In genomic region chr2:176001903-176002683, GRCh38 we compare ENCODE assay signal across 8 cellular contexts. TPM values are rescaled to one million over a fixed set of nuclear protein-coding genes. Genes with fewer than 3 reads are reported as not detected.
DNase-seq lines count a peak whose midpoint lies in the region; ATAC-seq and TF ChIP-seq lines count a peak whose summit lies in the region.

A gene with protein sequence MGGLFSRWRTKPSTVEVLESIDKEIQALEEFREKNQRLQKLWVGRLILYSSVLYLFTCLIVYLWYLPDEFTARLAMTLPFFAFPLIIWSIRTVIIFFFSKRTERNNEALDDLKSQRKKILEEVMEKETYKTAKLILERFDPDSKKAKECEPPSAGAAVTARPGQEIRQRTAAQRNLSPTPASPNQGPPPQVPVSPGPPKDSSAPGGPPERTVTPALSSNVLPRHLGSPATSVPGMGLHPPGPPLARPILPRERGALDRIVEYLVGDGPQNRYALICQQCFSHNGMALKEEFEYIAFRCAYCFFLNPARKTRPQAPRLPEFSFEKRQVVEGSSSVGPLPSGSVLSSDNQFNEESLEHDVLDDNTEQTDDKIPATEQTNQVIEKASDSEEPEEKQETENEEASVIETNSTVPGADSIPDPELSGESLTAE (minus strand): TSS chr2:176002267. CDS start chr2:175995584, 6,683 bp downstream.

- H3K27me3 Mint-ChIP-seq in activated T-helper 17 cell treated with anti-CD3 and anti-CD28 coated beads, Interleukin-2, amount 50 U/mL, for 72 hours, result no peaks in the 10 kb centered on the region
- H3K27me3 Mint-ChIP-seq in natural killer cell treated with Interleukin-12 subunit alpha and Interleukin-12 subunit beta and Interleukin-15 and Interleukin-18, amount 100 ng/mL, for 72 hours, result peaks cover 7 to 20% of the 10 kb centered on the region in 2 donors

- peak within 1 kb of the TSS; percentile 99 for H3K4me3 Mint-ChIP-seq in activated T-helper 17 cell treated with anti-CD3 and anti-CD28 coated beads, Interleukin-2, amount 50 U/mL, for 72 hours
- H3K4me3 Mint-ChIP-seq in natural killer cell treated with Interleukin-12 subunit alpha and Interleukin-12 subunit beta and Interleukin-15 and Interleukin-18, amount 100 ng/mL, for 72 hours, result peak within 1 kb of the TSS; percentile 95

- peak within 1 kb of the TSS; percentile 84 for H3K27ac ChIP-seq in RWPE1

- peak; percentile 95 for ATAC-seq in activated T-helper 17 cell treated with anti-CD3 and anti-CD28 coated beads, Interleukin-2, amount 50 U/mL, for 72 hours (replicated peaks)
- ATAC-seq in natural killer cell treated with Interleukin-12 subunit alpha and Interleukin-12 subunit beta and Interleukin-15 and Interleukin-18, amount 100 ng/mL, for 72 hours, result peak; percentile 97 to 98
- peak; percentile 93 for ATAC-seq in stimulated activated naive CD8-positive, alpha-beta T cell treated with anti-CD3 and anti-CD28 coated beads, Interleukin-15, Interleukin-2, amounts not matched to agents 100 U/mL and 50 U/mL, for 24 hours

- no peaks in the 10 kb centered on the region for H3K36me3 Mint-ChIP-seq in activated T-helper 17 cell treated with anti-CD3 and anti-CD28 coated beads, Interleukin-2, amount 50 U/mL, for 72 hours (ENCODE audit: low read depth)
- H3K36me3 Mint-ChIP-seq in natural killer cell treated with Interleukin-12 subunit alpha and Interleukin-12 subunit beta and Interleukin-15 and Interleukin-18, amount 100 ng/mL, for 72 hours, result no peaks in the 10 kb centered on the region

- TF ChIP-seq CTCF in LNCaP clone FGC (IDR thresholded peaks at IDR 0.05; ENCODE audit: control insufficient read depth, extremely low read depth, insufficient read depth), result no peak
- TF ChIP-seq CTCF in RWPE1 (conservative IDR thresholded peaks at IDR 0.05; ENCODE audit: low read depth), result no peak
- no peak for TF ChIP-seq CTCF in fibroblast of mammary gland (conservative IDR thresholded peaks at IDR 0.05; ENCODE audit: control insufficient read depth, insufficient read depth, low read depth, low read length)

- H3K4me3 ChIP-seq in LNCaP clone FGC (ENCODE audit: low read depth, low read length) (peak within 1 kb of the TSS; percentile 76), fibroblast of mammary gland (ENCODE audit: control insufficient read depth, low read depth, low read length) (peak within 1 kb of the TSS; percentile 89)

- POLR2A ChIA-PET in RWPE1 (lab: Yijun Ruan, JAX; ENCODE audit: low non-redundant PET), result no interaction called here

- DNase-seq in Daoy (ENCODE audit: low read depth) (peak; percentile 94), GOT3 (lab: John Stamatoyannopoulos, UW) (peak; percentile 66), LNCaP clone FGC (ENCODE audit: low read depth) (peak; percentile 56), RWPE1 (ENCODE audit: low spot score) (peak; percentile 95), fibroblast of mammary gland (ENCODE audit: low read depth) (peak; percentile 83)
- peak; percentile 92 for DNase-seq in natural killer cell treated with Interleukin-12 subunit alpha and Interleukin-12 subunit beta and Interleukin-15 and Interleukin-18, amount 100 ng/mL, for 72 hours (ENCODE audit: low spot score)
- DNase-seq in stimulated activated naive CD8-positive, alpha-beta T cell treated with anti-CD3 and anti-CD28 coated beads, Interleukin-15, Interleukin-2, amounts not matched to agents 100 U/mL and 50 U/mL, for 24 hours, result peak; percentile 92

- H3K4me1 Mint-ChIP-seq in activated T-helper 17 cell treated with anti-CD3 and anti-CD28 coated beads, Interleukin-2, amount 50 U/mL, for 72 hours, result no peaks in the 10 kb centered on the region
- peaks cover 17 to 19% of the 10 kb centered on the region in 2 donors for H3K4me1 Mint-ChIP-seq in natural killer cell treated with Interleukin-12 subunit alpha and Interleukin-12 subunit beta and Interleukin-15 and Interleukin-18, amount 100 ng/mL, for 72 hours (ENCODE audit: low read depth in 2 of 2)

- H3K9me3 Mint-ChIP-seq in activated T-helper 17 cell treated with anti-CD3 and anti-CD28 coated beads, Interleukin-2, amount 50 U/mL, for 72 hours, result no peaks in the 10 kb centered on the region
- no peaks in the 10 kb centered on the region for H3K9me3 Mint-ChIP-seq in natural killer cell treated with Interleukin-12 subunit alpha and Interleukin-12 subunit beta and Interleukin-15 and Interleukin-18, amount 100 ng/mL, for 72 hours

- CTCF ChIA-PET in RWPE1 (lab: Yijun Ruan, JAX), result interaction anchor here (0.5 to 1.2 kb wide), 5 partner anchors 44 to 1761 kb away, joined by 3 to 7 read pairs (median 4); no protein-coding TSS in a partner anchor

- H3K27ac Mint-ChIP-seq in activated T-helper 17 cell treated with anti-CD3 and anti-CD28 coated beads, Interleukin-2, amount 50 U/mL, for 72 hours, result peak within 1 kb of the TSS; percentile 91
- peak within 1 kb of the TSS; percentile 84 to 89 for H3K27ac Mint-ChIP-seq in natural killer cell treated with Interleukin-12 subunit alpha and Interleukin-12 subunit beta and Interleukin-15 and Interleukin-18, amount 100 ng/mL, for 72 hours

RNA-seq across cellular contexts. Expression of the gene that starts here (rescaled TPM):
- 19.7 and 29.4 TPM in 2 replicates for total RNA-seq in Daoy (2014; rRNA removed; shearing (Covaris generic))
- 10 to 100 TPM; 30.1 to 35.2 TPM for total RNA-seq in activated T-helper 17 cell treated with anti-CD3 and anti-CD28 coated beads, Interleukin-2, amount 50 U/mL, for 72 hours
- total RNA-seq in natural killer cell treated with Interleukin-12 subunit alpha and Interleukin-12 subunit beta and Interleukin-15 and Interleukin-18, amount 100 ng/mL, for 72 hours, result 10 to 100 TPM; 35.9 to 44.7 TPM

Comparison
In these comparisons a context has a peak if more than half of its experiments do, and no peak if none do; other contexts are left out.
1. Peak in every context shown above with its lines: DNase-seq, ATAC-seq, H3K4me3 ChIP-seq and H3K27ac ChIP-seq.